In genomic region chr20:64049887-64050260, GRCh38 we compare ENCODE assay signal across 1 cellular context.
TF ChIP-seq lines count a peak whose summit lies in the region.

No MANE protein-coding gene starts in this region.

TF ChIP-seq in HepG2, 621 proteins besides CTCF, POLR2A, EP300 and RAD21 (continued from another document and continues in another):
- 0 out of 2 replicates have a peak, but pooled peaks have one; percentile 6 for TF ChIP-seq ZNF691 (CRISPR knock-in tag; IDR thresholded peaks at IDR 0.05; ENCODE audit: borderline replicate concordance, low read depth)
- 0 out of 2 replicates have a peak, but pooled peaks have one; percentile 18 for TF ChIP-seq E2F5 (CRISPR knock-in tag; conservative IDR thresholded peaks at IDR 0.05)
- TF ChIP-seq KLF6 (CRISPR knock-in tag; IDR thresholded peaks at IDR 0.05) = peak; percentile 21; the same call in 1 of the 2 replicates
- peak; percentile 49; the same call in 1 of the 2 replicates for TF ChIP-seq ZNF430 (CRISPR knock-in tag; IDR thresholded peaks at IDR 0.05)
- peak; percentile 36; the same call in 1 of the 2 replicates for TF ChIP-seq SNAI1 (CRISPR knock-in tag; IDR thresholded peaks at IDR 0.05; ENCODE audit: borderline replicate concordance)
- TF ChIP-seq ZC3H13 (CRISPR knock-in tag; IDR thresholded peaks at IDR 0.05) = peak; percentile 42
- peak; percentile 41; the same call in 1 of the 2 replicates for TF ChIP-seq ZNF646 (CRISPR knock-in tag; IDR thresholded peaks at IDR 0.05)
- no peak for TF ChIP-seq PRDM15 (CRISPR knock-in tag; IDR thresholded peaks at IDR 0.05)
- no peak for TF ChIP-seq ZMYM3 (CRISPR knock-in tag; IDR thresholded peaks at IDR 0.05)
- TF ChIP-seq HES4 (CRISPR knock-in tag; IDR thresholded peaks at IDR 0.05; ENCODE audit: borderline replicate concordance) = peak; percentile 70
- no peak for TF ChIP-seq ETS1 (CRISPR knock-in tag; IDR thresholded peaks at IDR 0.05)
- TF ChIP-seq MAX (IDR thresholded peaks at IDR 0.05) = peak; percentile 28; the same call in 1 of the 2 replicates
- TF ChIP-seq TERF1 (CRISPR knock-in tag; IDR thresholded peaks at IDR 0.05) = 0 out of 2 replicates have a peak, but pooled peaks have one; percentile 10
- TF ChIP-seq ZNF296 (CRISPR knock-in tag; conservative IDR thresholded peaks at IDR 0.05) = no peak
- TF ChIP-seq MEIS1 (CRISPR knock-in tag; IDR thresholded peaks at IDR 0.05; ENCODE audit: borderline replicate concordance) = peak; percentile 49
- no peak for TF ChIP-seq ZSCAN31 (CRISPR knock-in tag; IDR thresholded peaks at IDR 0.05; ENCODE audit: low read depth)
- TF ChIP-seq CBX2 (IDR thresholded peaks at IDR 0.05; ENCODE audit: low read depth, low read length) = no peak
- no peak for TF ChIP-seq CBX2 (CRISPR knock-in tag; IDR thresholded peaks at IDR 0.05; ENCODE audit: low read depth)
- no peak for TF ChIP-seq ZNF737 (CRISPR knock-in tag; IDR thresholded peaks at IDR 0.05; ENCODE audit: borderline replicate concordance)
- no peak for TF ChIP-seq ZNF431 (CRISPR knock-in tag; IDR thresholded peaks at IDR 0.05; ENCODE audit: borderline replicate concordance, low read depth)
- 0 out of 2 replicates have a peak, but pooled peaks have one; percentile 11 for TF ChIP-seq ZNF362 (CRISPR knock-in tag; IDR thresholded peaks at IDR 0.05; ENCODE audit: borderline replicate concordance)
- TF ChIP-seq NFATC3 (CRISPR knock-in tag; IDR thresholded peaks at IDR 0.05) = no peak
- TF ChIP-seq NPAS2 (CRISPR knock-in tag; IDR thresholded peaks at IDR 0.05; ENCODE audit: borderline replicate concordance) = no peak
- no peak for TF ChIP-seq PBX3 (CRISPR knock-in tag; IDR thresholded peaks at IDR 0.05; ENCODE audit: borderline replicate concordance)
- TF ChIP-seq ZNF746 (CRISPR knock-in tag; IDR thresholded peaks at IDR 0.05) = 0 out of 2 replicates have a peak, but pooled peaks have one; percentile 4
- TF ChIP-seq SKIL (CRISPR knock-in tag; IDR thresholded peaks at IDR 0.05; ENCODE audit: borderline replicate concordance) = no peak
- peak; percentile 65; the same call in 1 of the 2 replicates for TF ChIP-seq ZNF446 (CRISPR knock-in tag; IDR thresholded peaks at IDR 0.05)
- no peak for TF ChIP-seq ZNF598 (CRISPR knock-in tag; IDR thresholded peaks at IDR 0.05; ENCODE audit: borderline replicate concordance)
- peak; percentile 15; the same call in 1 of the 2 replicates for TF ChIP-seq ZNF337 (CRISPR knock-in tag; IDR thresholded peaks at IDR 0.05; ENCODE audit: borderline replicate concordance, low read depth)
- TF ChIP-seq RBM22 (optimal IDR thresholded peaks at IDR 0.05; ENCODE audit: low read length) = peak; percentile 45
- peak; percentile 36; the same call in 1 of the 2 replicates for TF ChIP-seq SP5 (CRISPR knock-in tag; IDR thresholded peaks at IDR 0.05; ENCODE audit: borderline replicate concordance, low read depth)
- peak; percentile 59; the same call in 1 of the 2 replicates for TF ChIP-seq NFKBIZ (CRISPR knock-in tag; IDR thresholded peaks at IDR 0.05)
- TF ChIP-seq ZFP91 (CRISPR knock-in tag; IDR thresholded peaks at IDR 0.05; ENCODE audit: borderline replicate concordance) = no peak
